ENCODE assay signal across 8 cellular contexts in genomic region chr12:124861492-124861891, GRCh38. TPM values are rescaled to one million over a fixed set of nuclear protein-coding genes. Genes with fewer than 3 reads are reported as not detected.
DNase-seq lines count a peak whose midpoint lies in the region; ATAC-seq and TF ChIP-seq lines count a peak whose summit lies in the region.

No MANE protein-coding gene starts in this region.

- DNase-seq in SJCRH30: peak; percentile 57 to 63
- DNase-seq in fibroblast of the aortic adventitia (ENCODE audit: low read depth): peak; percentile 70
- DNase-seq in prostate gland (ENCODE audit: low spot score): peak; percentile 26
- DNase-seq in NCI-H187 (lab: John Stamatoyannopoulos, UW): no peak
- DNase-seq in activated CD4-positive, CD25-positive, alpha-beta regulatory T cell (lab: John Stamatoyannopoulos, UW): no peak
- DNase-seq in iPS-NIHi7 (ENCODE audit: extremely low spot score): no peak

- peaks cover 6% of the 10 kb centered on the region for H3K4me1 ChIP-seq in SJCRH30
- H3K4me1 ChIP-seq in prostate gland (replicated peaks): no peaks in the 10 kb centered on the region

- H3K36me3 ChIP-seq in SJCRH30 (no peaks in the 10 kb centered on the region; the same call in 1 of the 2 replicates), prostate gland (no peaks in the 10 kb centered on the region)

- TF ChIP-seq CTCF in GM12875 (IDR thresholded peaks at IDR 0.05; ENCODE audit: borderline replicate concordance, insufficient read depth, low read depth, low read length): no peak
- no peak for TF ChIP-seq CTCF in fibroblast of the aortic adventitia (IDR thresholded peaks at IDR 0.05; ENCODE audit: insufficient read depth, low read length)
- no peak for TF ChIP-seq CTCF in prostate gland (IDR thresholded peaks at IDR 0.05)

- WGBS in prostate gland: 40% methylated on average over 9 of the region's 9 CpGs

- H3K9me3 ChIP-seq in SJCRH30 (replicated peaks) (no peaks in the 10 kb centered on the region), prostate gland (no peaks in the 10 kb centered on the region)

- H3K27ac ChIP-seq in SJCRH30: no peak overlapping the region
- no peak overlapping the region for H3K27ac ChIP-seq in prostate gland

- H3K4me3 ChIP-seq in GM12875 (ENCODE audit: low read depth, low read length) (peak overlapping the region; percentile 36), SJCRH30 (no peak overlapping the region), fibroblast of the aortic adventitia (ENCODE audit: low read depth, low read length) (no peak overlapping the region), prostate gland (no peak overlapping the region)

- H3K27me3 ChIP-seq in SJCRH30: no peaks in the 10 kb centered on the region
- H3K27me3 ChIP-seq in prostate gland (replicated peaks; ENCODE audit: insufficient read depth): no peaks in the 10 kb centered on the region

- ATAC-seq in GM19463 (IDR thresholded peaks at IDR 0.05; ENCODE audit: unreplicated experiment): no peak

- TF ChIP-seq POLR2A in prostate gland (IDR thresholded peaks at IDR 0.05): no peak

- intact Hi-C loops in prostate gland (cut with DNase I): no loop called here

RNA-seq across cellular contexts. Expression of gene SCARB1, which starts 2.2 kb away (rescaled TPM):
- total RNA-seq in SJCRH30 (2014; rRNA removed; shearing (Covaris generic)): 36.1 TPM in 2 replicates
- total RNA-seq in fibroblast of the aortic adventitia (ENCODE audit: low replicate concordance): 3.4 and 11.3 TPM in 2 replicates
- 10 to 100 TPM; 28.0 to 44.4 TPM for total RNA-seq in prostate gland

RNA-seq across cellular contexts. Expression of gene UBC, which starts 53.0 kb away (rescaled TPM):
- total RNA-seq in SJCRH30 (2014; rRNA removed; shearing (Covaris generic)): 492 and 503 TPM in 2 replicates
- total RNA-seq in fibroblast of the aortic adventitia (ENCODE audit: low replicate concordance): 501 and 1,400 TPM in 2 replicates
- total RNA-seq in prostate gland: 1,000 to 10,000 TPM in 1 of 2 donors, 100 to 1,000 TPM in 1; 854 to 1,154 TPM

Comparison
In these comparisons a context has a peak if more than half of its experiments do, and no peak if none do; other contexts are left out.
1. DNase-seq: peak in SJCRH30 (2 of 2), fibroblast of the aortic adventitia (single experiment) and prostate gland (single experiment); none in NCI-H187 (0 of 2), activated CD4-positive, CD25-positive, alpha-beta regulatory T cell (0 of 4) and iPS-NIHi7 (single experiment).